9 cellular contexts compared by ENCODE assay signal in the genomic region with DNA sequence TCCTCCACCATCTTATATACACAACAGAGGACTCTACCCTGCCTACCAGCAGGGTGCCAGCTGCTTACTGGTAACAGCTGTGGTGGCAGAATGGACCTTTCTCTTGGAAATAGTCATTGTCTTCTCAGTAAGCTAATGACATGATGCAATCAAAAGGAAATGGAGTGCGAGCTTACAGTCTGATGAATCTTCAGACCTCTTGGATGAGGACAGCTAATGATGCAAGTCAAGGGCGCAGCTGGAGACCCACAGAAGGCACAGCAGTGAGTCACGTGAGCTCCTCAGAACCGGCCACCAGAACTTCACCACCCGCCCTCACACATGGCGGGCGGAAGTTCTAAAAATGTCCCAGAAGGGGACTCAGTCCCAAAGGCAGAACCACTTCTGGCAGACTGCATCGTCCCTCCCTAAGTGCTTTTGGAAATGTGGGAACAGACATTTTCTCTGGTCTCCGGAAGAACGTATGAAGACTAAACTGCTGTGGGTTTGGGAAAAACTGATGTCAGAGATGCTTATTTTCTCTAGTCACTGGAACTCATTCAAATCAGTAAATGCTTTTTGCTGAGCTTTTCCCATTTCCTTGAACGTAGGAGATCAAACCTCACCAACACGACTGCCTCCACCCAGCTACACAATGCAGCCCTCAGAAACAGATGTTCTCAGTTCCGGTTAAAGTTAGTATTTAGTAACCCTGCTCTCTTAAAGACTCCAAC.
A peak's percentile ranks its signal among the peaks of the same experiment; 100 is the strongest.
DNase-seq lines count a peak whose midpoint lies in the region; ATAC-seq and TF ChIP-seq lines count a peak whose summit lies in the region.
"Had no signal": no experiment of that assay in that cellular context is flagged by ENCODE, and none has a peak within 500 bp of the region (broad histone marks: within the 10 kb centered on the region; RNA-seq: fewer than 3 reads in every experiment).

No MANE protein-coding gene starts in this region.

- H3K36me3 ChIP-seq in left ventricle myocardium inferior, result no peaks in the 10 kb centered on the region

- CTCF ChIA-PET in activated B cell treated with CpG ODN at 0.5 μM for 24 hours (lab: Charles Lee), result interaction anchor here (1.1 kb wide), 1 partner anchor 154 kb away, joined by 3 read pairs; no protein-coding TSS in a partner anchor

- H3K4me1 ChIP-seq in left ventricle myocardium inferior, result peaks cover 42% of the 10 kb centered on the region

- TF ChIP-seq CTCF in activated B cell treated with CpG ODN at 0.5 μM for 24 hours (IDR thresholded peaks at IDR 0.05) (no peak), left ventricle myocardium inferior (IDR thresholded peaks at IDR 0.05; ENCODE audit: borderline replicate concordance) (no peak), osteocyte (IDR thresholded peaks at IDR 0.05) (no peak)

- no peaks in the 10 kb centered on the region for H3K9me3 ChIP-seq in left ventricle myocardium inferior (replicated peaks)

- H3K4me1 Mint-ChIP-seq in activated B cell treated with CpG ODN at 0.5 μM for 24 hours (peaks cover 2% of the 10 kb centered on the region), osteocyte (ENCODE audit: unreplicated experiment) (no peaks in the 10 kb centered on the region)
- no peaks in the 10 kb centered on the region for H3K4me1 Mint-ChIP-seq in stimulated activated memory B cell treated with anti-CD40 and anti-IgM and Interleukin-4, amounts not matched to agents 10 μg/mL and 1 μg/mL and 100 μg/mL, for 72 hours

- H3K4me3 ChIP-seq in left ventricle myocardium inferior, result peak overlapping the region; percentile 43

- no peaks in the 10 kb centered on the region for H3K36me3 Mint-ChIP-seq in activated B cell treated with CpG ODN at 0.5 μM for 24 hours (ENCODE audit: low read depth)
- no peaks in the 10 kb centered on the region for H3K36me3 Mint-ChIP-seq in stimulated activated memory B cell treated with anti-CD40 and anti-IgM and Interleukin-4, amounts not matched to agents 10 μg/mL and 1 μg/mL and 100 μg/mL, for 72 hours
- H3K36me3 Mint-ChIP-seq in osteocyte (ENCODE audit: unreplicated experiment), result no peaks in the 10 kb centered on the region

- peak overlapping the region; percentile 20 for H3K27ac Mint-ChIP-seq in activated B cell treated with CpG ODN at 0.5 μM for 24 hours
- H3K27ac Mint-ChIP-seq in stimulated activated memory B cell treated with anti-CD40 and anti-IgM and Interleukin-4, amounts not matched to agents 10 μg/mL and 1 μg/mL and 100 μg/mL, for 72 hours, result no peak overlapping the region
- no peak overlapping the region for H3K27ac Mint-ChIP-seq in osteocyte (ENCODE audit: unreplicated experiment)

- POLR2A ChIA-PET in activated B cell treated with CpG ODN at 0.5 μM for 24 hours (lab: Charles Lee), result no interaction called here

- ATAC-seq in activated B cell treated with CpG ODN at 0.5 μM for 24 hours (ENCODE audit: low read depth) (no peak), HG03196 (IDR thresholded peaks at IDR 0.05; ENCODE audit: unreplicated experiment) (no peak)
- peak; percentile 55 for ATAC-seq in stimulated activated memory B cell treated with anti-CD40 and anti-IgM and Interleukin-4, amounts not matched to agents 10 μg/mL and 1 μg/mL and 100 μg/mL, for 72 hours

- DNase-seq in activated CD4-positive, alpha-beta T cell treated with anti-CD3 and anti-CD28 coated beads for 48 hours, result peak; percentile 50
- no peak for DNase-seq in activated CD4-positive, alpha-beta T cell treated with anti-CD3 and anti-CD28 coated beads for 1 hour
- no peak for DNase-seq in activated B cell treated with CpG ODN at 0.5 μM for 24 hours
- peak; percentile 72 for DNase-seq in left ventricle myocardium inferior
- no peak for DNase-seq in DMS114 treated with DMSO at 0.1 percent for 48 hours (lab: John Stamatoyannopoulos, UW; ENCODE audit: unreplicated experiment)
- no peak for DNase-seq in osteocyte (ENCODE audit: extremely low spot score, unreplicated experiment)

- peak overlapping the region; percentile 86 for H3K27ac ChIP-seq in left ventricle myocardium inferior (replicated peaks)
- H3K27ac ChIP-seq: C4-2B had no signal

- H3K4me3 Mint-ChIP-seq in activated B cell treated with CpG ODN at 0.5 μM for 24 hours (no peak overlapping the region), osteocyte (ENCODE audit: unreplicated experiment) (no peak overlapping the region)
- H3K4me3 Mint-ChIP-seq in stimulated activated memory B cell treated with anti-CD40 and anti-IgM and Interleukin-4, amounts not matched to agents 10 μg/mL and 1 μg/mL and 100 μg/mL, for 72 hours, result peak overlapping the region; percentile 34

- intact Hi-C loops in activated B cell treated with CpG ODN at 0.5 μM for 24 hours (cut with micrococcal nuclease), result no loop called here
- intact Hi-C loops in left ventricle myocardium inferior (cut with micrococcal nuclease), result no loop called here

- H3K9me3 Mint-ChIP-seq in activated B cell treated with CpG ODN at 0.5 μM for 24 hours (no peaks in the 10 kb centered on the region), osteocyte (ENCODE audit: unreplicated experiment) (no peaks in the 10 kb centered on the region)
- H3K9me3 Mint-ChIP-seq in stimulated activated memory B cell treated with anti-CD40 and anti-IgM and Interleukin-4, amounts not matched to agents 10 μg/mL and 1 μg/mL and 100 μg/mL, for 72 hours, result no peaks in the 10 kb centered on the region

- H3K27me3 Mint-ChIP-seq in activated B cell treated with CpG ODN at 0.5 μM for 24 hours (no peaks in the 10 kb centered on the region), osteocyte (ENCODE audit: unreplicated experiment) (no peaks in the 10 kb centered on the region)
- no peaks in the 10 kb centered on the region for H3K27me3 Mint-ChIP-seq in stimulated activated memory B cell treated with anti-CD40 and anti-IgM and Interleukin-4, amounts not matched to agents 10 μg/mL and 1 μg/mL and 100 μg/mL, for 72 hours

- no peaks in the 10 kb centered on the region for H3K27me3 ChIP-seq in left ventricle myocardium inferior (ENCODE audit: low read depth)

Comparison
In these comparisons a context has a peak if more than half of its experiments do, and no peak if none do; other contexts are left out.
1. DNase-seq: peak in activated CD4-positive, alpha-beta T cell treated with anti-CD3 and anti-CD28 coated beads for 48 hours (single experiment) and left ventricle myocardium inferior (single experiment); none in activated CD4-positive, alpha-beta T cell treated with anti-CD3 and anti-CD28 coated beads for 1 hour (single experiment), activated B cell treated with CpG ODN at 0.5 μM for 24 hours (single experiment), DMS114 treated with DMSO at 0.1 percent for 48 hours (single experiment) and osteocyte (single experiment).